In genomic region chr13:98252931-98253470, GRCh38 we compare ENCODE assay signal across 11 cellular contexts.
DNase-seq lines count a peak whose midpoint lies in the region; ATAC-seq and TF ChIP-seq lines count a peak whose summit lies in the region.
"Had no signal": no experiment of that assay in that cellular context is flagged by ENCODE, and none has a peak within 500 bp of the region (broad histone marks: within the 10 kb centered on the region; RNA-seq: fewer than 3 reads in every experiment).

No MANE protein-coding gene starts in this region.

- no peak overlapping the region for H3K14ac ChIP-seq in mesenchymal stem cell (ENCODE audit: low read length in 2 of 2)

- intact Hi-C loops in right cardiac atrium (cut with DNase I) (no loop called here), left ventricle myocardium inferior (cut with micrococcal nuclease) (no loop called here)

- no peaks in the 10 kb centered on the region for H3K27me3 Mint-ChIP-seq in GM23338 (ENCODE audit: insufficient read depth, low read depth, poor library complexity)

- H3K36me3 Mint-ChIP-seq in GM23338 (ENCODE audit: low read depth), result no peaks in the 10 kb centered on the region

- peaks cover 8% of the 10 kb centered on the region for H3K79me1 ChIP-seq in mesenchymal stem cell (replicated peaks; ENCODE audit: low read length, poor library complexity, severe bottlenecking)

- no peak overlapping the region for H2BK120ac ChIP-seq in mesenchymal stem cell (ENCODE audit: low read depth, low read length)

- H2AFZ ChIP-seq in mesenchymal stem cell (ENCODE audit: low read depth, low read length), result no peak overlapping the region
- H2AFZ ChIP-seq in GM23338, result no peak overlapping the region

- H3K9me2 ChIP-seq in GM23338 (ENCODE audit: insufficient read depth), result no peaks in the 10 kb centered on the region

- DNase-seq in right cardiac atrium (no peak), left ventricle myocardium inferior (no peak), coronary artery (ENCODE audit: low spot score) (peak; percentile 4), mesenchymal stem cell (peak; percentile 87), NCI-H2171 treated with DMSO at 0.1 percent for 48 hours (lab: John Stamatoyannopoulos, UW) (no peak), GM23338 (ENCODE audit: low spot score) (no peak), NCI-H446 treated with DMSO at 0.1 percent for 48 hours (lab: John Stamatoyannopoulos, UW) (no peak)
- DNase-seq: effector CD4-positive, alpha-beta T cell; MM.1S had no signal

- H3K4me2 ChIP-seq in mesenchymal stem cell (ENCODE audit: low read length, poor library complexity, severe bottlenecking) (no peak overlapping the region), GM23338 (no peak overlapping the region)
- H3K4me2 ChIP-seq: A549 had no signal

- no peaks in the 10 kb centered on the region for H3K9me3 Mint-ChIP-seq in GM23338

- H3K27ac Mint-ChIP-seq in GM23338, result no peak overlapping the region

- H4K91ac ChIP-seq in mesenchymal stem cell (ENCODE audit: low read length), result no peak overlapping the region

- H3K27ac ChIP-seq in right cardiac atrium (ENCODE audit: low read length) (no peak overlapping the region), left ventricle myocardium inferior (replicated peaks) (no peak overlapping the region), coronary artery (peak overlapping the region in 1 of 2 donors; percentile 43), mesenchymal stem cell (ENCODE audit: low read length, poor library complexity, severe bottlenecking) (peak overlapping the region; percentile 75), GM23338 (ENCODE audit: low read depth) (no peak overlapping the region)
- H3K27ac ChIP-seq: A549 had no signal

- H3K9me3 ChIP-seq in right cardiac atrium (ENCODE audit: control insufficient read depth, low read length) (no peaks in the 10 kb centered on the region), left ventricle myocardium inferior (replicated peaks) (no peaks in the 10 kb centered on the region), mesenchymal stem cell (ENCODE audit: control insufficient read depth, low read length) (no peaks in the 10 kb centered on the region)
- H3K9me3 ChIP-seq: A549 had no signal

- H3K79me2 ChIP-seq in GM23338 (replicated peaks; ENCODE audit: insufficient read depth), result peaks cover 85% of the 10 kb centered on the region

- no peaks in the 10 kb centered on the region for H3K36me3 ChIP-seq in left ventricle myocardium inferior
- H3K36me3 ChIP-seq in mesenchymal stem cell (ENCODE audit: control insufficient read depth in 1 of 2, insufficient read depth in 2 of 2, low read depth in 1 of 2, low read length in 2 of 2), result no peaks in the 10 kb centered on the region
- no peaks in the 10 kb centered on the region for H3K36me3 ChIP-seq in GM23338 (ENCODE audit: insufficient read depth)

- H3K4me3 ChIP-seq in right cardiac atrium (ENCODE audit: low read length) (no peak overlapping the region), left ventricle myocardium inferior (no peak overlapping the region), coronary artery (peak overlapping the region; percentile 29), mesenchymal stem cell (ENCODE audit: insufficient read depth in 1 of 2, low read depth in 1 of 2, low read length in 2 of 2) (peak overlapping the region in 1 of 2 experiments; percentile 43), GM23338 (no peak overlapping the region)
- H3K4me3 ChIP-seq: A549 had no signal

- ATAC-seq in right cardiac atrium, result peak; percentile 50 to 58
- ATAC-seq in GM23338, result no peak
- no peak for ATAC-seq in GM21526 (IDR thresholded peaks at IDR 0.05; ENCODE audit: low FRiP score, unreplicated experiment)
- ATAC-seq: A549 had no signal

- WGBS in right cardiac atrium, result 44% methylated on average over 7 of the region's 7 CpGs
- WGBS in mesenchymal stem cell, result 35% methylated on average over 7 of the region's 7 CpGs

- no peak overlapping the region for H2BK5ac ChIP-seq in mesenchymal stem cell (ENCODE audit: low read depth, low read length, poor library complexity, severe bottlenecking)

- H2BK15ac ChIP-seq in mesenchymal stem cell (ENCODE audit: low read depth, poor library complexity, severe bottlenecking), result no peak overlapping the region

- no peak overlapping the region for H3K4ac ChIP-seq in mesenchymal stem cell (ENCODE audit: low read depth in 1 of 2, low read length in 2 of 2)

- no peak overlapping the region for H3K4me3 Mint-ChIP-seq in GM23338

- H2AK5ac ChIP-seq in mesenchymal stem cell (ENCODE audit: low read length, severe bottlenecking), result no peak overlapping the region

- H3K4me1 ChIP-seq in right cardiac atrium (ENCODE audit: control insufficient read depth, insufficient read depth, low read length) (no peaks in the 10 kb centered on the region), left ventricle myocardium inferior (peaks cover 19% of the 10 kb centered on the region), mesenchymal stem cell (ENCODE audit: control insufficient read depth, insufficient read depth, low read depth, low read length) (peaks cover 2% of the 10 kb centered on the region), GM23338 (ENCODE audit: insufficient read depth) (peaks cover 15% of the 10 kb centered on the region)

- H4K8ac ChIP-seq in mesenchymal stem cell (ENCODE audit: low read length), result no peak overlapping the region

- H2BK12ac ChIP-seq in mesenchymal stem cell (ENCODE audit: low read length in 2 of 2), result no peak overlapping the region

- no peak for TF ChIP-seq CTCF in left ventricle myocardium inferior (IDR thresholded peaks at IDR 0.05; ENCODE audit: borderline replicate concordance)
- no peak for TF ChIP-seq CTCF in coronary artery (IDR thresholded peaks at IDR 0.05)
- TF ChIP-seq CTCF in GM23338 (conservative IDR thresholded peaks at IDR 0.05; ENCODE audit: low read depth in 2 of 2), result no peak

- peaks cover 9% of the 10 kb centered on the region for H3K4me1 Mint-ChIP-seq in GM23338

- no peak overlapping the region for H3K18ac ChIP-seq in mesenchymal stem cell (ENCODE audit: low read depth in 1 of 2, low read length in 2 of 2)

- no peaks in the 10 kb centered on the region for H3F3A ChIP-seq in GM23338 (replicated peaks; ENCODE audit: low read depth)

- H3K23ac ChIP-seq in mesenchymal stem cell (ENCODE audit: low read length in 2 of 2), result no peak overlapping the region

- peaks cover 16% of the 10 kb centered on the region; the same call in 1 of the 2 replicates for H4K20me1 ChIP-seq in GM23338 (replicated peaks; ENCODE audit: insufficient read depth)

- no peaks in the 10 kb centered on the region for H3K27me3 ChIP-seq in right cardiac atrium (ENCODE audit: control insufficient read depth, insufficient read depth)
- no peaks in the 10 kb centered on the region for H3K27me3 ChIP-seq in left ventricle myocardium inferior (ENCODE audit: low read depth)
- H3K27me3 ChIP-seq in mesenchymal stem cell (ENCODE audit: control insufficient read depth in 1 of 2, insufficient read depth in 1 of 2, low read length in 2 of 2), result no peaks in the 10 kb centered on the region
- H3K27me3 ChIP-seq in GM23338 (ENCODE audit: insufficient read depth), result no peaks in the 10 kb centered on the region

- H3K9ac ChIP-seq in mesenchymal stem cell (ENCODE audit: low read length), result peak overlapping the region; percentile 62

TF ChIP-seq in GM23338, 12 proteins besides CTCF, POLR2A, EP300 and RAD21:
- TF ChIP-seq EZH2 (IDR thresholded peaks at IDR 0.05; ENCODE audit: low read depth, unreplicated experiment), result no peak
- no peak for TF ChIP-seq STAT1 (IDR thresholded peaks at IDR 0.05; ENCODE audit: unreplicated experiment)
- TF ChIP-seq REST (IDR thresholded peaks at IDR 0.05; ENCODE audit: unreplicated experiment), result no peak

Comparison
In these comparisons a context has a peak if more than half of its experiments do, and no peak if none do; other contexts are left out.
1. ATAC-seq: peak in right cardiac atrium (2 of 2); none in GM23338 (single experiment) and GM21526 (single experiment).
2. DNase-seq: peak in coronary artery (single experiment) and mesenchymal stem cell (single experiment); none in right cardiac atrium (0 of 3), left ventricle myocardium inferior (single experiment), NCI-H2171 treated with DMSO at 0.1 percent for 48 hours (single experiment), GM23338 (single experiment) and NCI-H446 treated with DMSO at 0.1 percent for 48 hours (single experiment).